1 cellular context compared by ENCODE assay signal in genomic region chr12:3145036-3145435, GRCh38.
TF ChIP-seq lines count a peak whose summit lies in the region.

No MANE protein-coding gene starts in this region.

TF ChIP-seq in SK-N-SH, 30 proteins besides CTCF, POLR2A, EP300 and RAD21 (continued from another document):
- no peak for TF ChIP-seq SIN3A (IDR thresholded peaks at IDR 0.05; ENCODE audit: borderline replicate concordance, low read depth, low read length)
- TF ChIP-seq, protein P1, sequence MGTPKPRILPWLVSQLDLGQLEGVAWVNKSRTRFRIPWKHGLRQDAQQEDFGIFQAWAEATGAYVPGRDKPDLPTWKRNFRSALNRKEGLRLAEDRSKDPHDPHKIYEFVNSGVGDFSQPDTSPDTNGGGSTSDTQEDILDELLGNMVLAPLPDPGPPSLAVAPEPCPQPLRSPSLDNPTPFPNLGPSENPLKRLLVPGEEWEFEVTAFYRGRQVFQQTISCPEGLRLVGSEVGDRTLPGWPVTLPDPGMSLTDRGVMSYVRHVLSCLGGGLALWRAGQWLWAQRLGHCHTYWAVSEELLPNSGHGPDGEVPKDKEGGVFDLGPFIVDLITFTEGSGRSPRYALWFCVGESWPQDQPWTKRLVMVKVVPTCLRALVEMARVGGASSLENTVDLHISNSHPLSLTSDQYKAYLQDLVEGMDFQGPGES (IDR thresholded peaks at IDR 0.05; ENCODE audit: low read depth, low read length), result no peak
